Comparison of ENCODE assay signal across 33 cellular contexts in genomic region chr20:39328347-39328746, GRCh38.
"Had no signal": no experiment of that assay in that cellular context is flagged by ENCODE, and none has a peak within 500 bp of the region (broad histone marks: within the 10 kb centered on the region; RNA-seq: fewer than 3 reads in every experiment).

No MANE protein-coding gene starts in this region.

- H3K27me3 ChIP-seq: adrenal gland, body of pancreas, esophagus muscularis mucosa, foreskin keratinocyte, gastrocnemius medialis, heart left ventricle had no signal

- H3K9me3 Mint-ChIP-seq: activated CD4-positive, alpha-beta memory T cell treated with anti-CD3 and anti-CD28 coated beads for 36 hours; activated CD4-positive, alpha-beta T cell treated with anti-CD3 and anti-CD28 coated beads, Interleukin-2, amount 10 ng/mL, durations not matched to agents 24 days and 14 days; activated naive CD4-positive, alpha-beta T cell treated with anti-CD3 and anti-CD28 coated beads for 36 hours; activated naive CD8-positive, alpha-beta T cell treated with anti-CD3 and anti-CD28 coated beads for 36 hours; activated naive CD8-positive, alpha-beta T cell treated with anti-CD3 and anti-CD28 coated beads, Interleukin-2, amount 50 U/mL, for 24 hours; activated T-helper 1 cell treated with anti-CD3 and anti-CD28 coated beads, Interleukin-12 subunit alpha, Interleukin-12 subunit beta, Interleukin-2, Interleukin-4 antibody, amounts not matched to agents 30 ng/mL and 10 ng/mL and 1 ng/mL, durations not matched to agents 14 hours and 24 hours and 36 hours; activated T-helper 2 cell treated with anti-CD3 and anti-CD28 coated beads, Interferon-gamma antibody, Interleukin-2, Interleukin-4, amounts not matched to agents 10 μg/mL and 5 μg/mL and 100 μg/mL, durations not matched to agents 14 hours and 24 hours and 36 hours; effector memory CD8-positive, alpha-beta T cell had no signal

- H3K4me3 Mint-ChIP-seq: activated CD4-positive, alpha-beta memory T cell treated with anti-CD3 and anti-CD28 coated beads for 36 hours; activated CD4-positive, alpha-beta T cell treated with anti-CD3 and anti-CD28 coated beads for 36 hours; activated CD4-positive, alpha-beta T cell treated with anti-CD3 and anti-CD28 coated beads, Interleukin-2, amount 10 ng/mL, durations not matched to agents 24 days and 14 days; activated CD8-positive, alpha-beta memory T cell treated with anti-CD3 and anti-CD28 coated beads, Interleukin-2, amount 10 ng/mL, durations not matched to agents 7 days and 5 days; activated CD8-positive, alpha-beta T cell treated with anti-CD3 and anti-CD28 coated beads, Interleukin-2, amount 10 ng/mL, durations not matched to agents 7 days and 5 days; activated naive CD4-positive, alpha-beta T cell treated with anti-CD3 and anti-CD28 coated beads for 36 hours; activated naive CD4-positive, alpha-beta T cell treated with anti-CD3 and anti-CD28 coated beads, Interleukin-2, amount 50 U/mL, for 24 hours; activated naive CD8-positive, alpha-beta T cell treated with anti-CD3 and anti-CD28 coated beads for 36 hours; activated naive CD8-positive, alpha-beta T cell treated with anti-CD3 and anti-CD28 coated beads, Interleukin-2, amount 50 U/mL, for 24 hours; activated T-helper 1 cell treated with anti-CD3 and anti-CD28 coated beads, Interleukin-12 subunit alpha, Interleukin-12 subunit beta, Interleukin-2, Interleukin-4 antibody, amounts not matched to agents 30 ng/mL and 10 ng/mL and 1 ng/mL, durations not matched to agents 14 hours and 24 hours and 36 hours; effector memory CD8-positive, alpha-beta T cell had no signal

- H3K36me3 Mint-ChIP-seq: activated CD4-positive, alpha-beta memory T cell treated with anti-CD3 and anti-CD28 coated beads for 36 hours; activated CD8-positive, alpha-beta memory T cell treated with anti-CD3 and anti-CD28 coated beads, Interleukin-2, amount 10 ng/mL, durations not matched to agents 7 days and 5 days; activated naive CD4-positive, alpha-beta T cell treated with anti-CD3 and anti-CD28 coated beads, Interleukin-2, amount 50 U/mL, for 24 hours; activated naive CD8-positive, alpha-beta T cell treated with anti-CD3 and anti-CD28 coated beads for 36 hours had no signal

- H3K27ac ChIP-seq: adrenal gland, body of pancreas, esophagus muscularis mucosa, foreskin keratinocyte, gastrocnemius medialis, heart left ventricle had no signal

- H3K27ac Mint-ChIP-seq: activated CD4-positive, alpha-beta memory T cell treated with anti-CD3 and anti-CD28 coated beads for 36 hours; activated CD4-positive, alpha-beta T cell treated with anti-CD3 and anti-CD28 coated beads for 36 hours; activated CD4-positive, alpha-beta T cell treated with anti-CD3 and anti-CD28 coated beads, Interleukin-2, amount 10 ng/mL, durations not matched to agents 24 days and 14 days; activated CD8-positive, alpha-beta memory T cell treated with anti-CD3 and anti-CD28 coated beads, Interleukin-2, amount 10 ng/mL, durations not matched to agents 7 days and 5 days; activated CD8-positive, alpha-beta T cell treated with anti-CD3 and anti-CD28 coated beads, Interleukin-2, amount 10 ng/mL, durations not matched to agents 7 days and 5 days; activated naive CD4-positive, alpha-beta T cell treated with anti-CD3 and anti-CD28 coated beads for 36 hours; activated naive CD4-positive, alpha-beta T cell treated with anti-CD3 and anti-CD28 coated beads, Interleukin-2, amount 50 U/mL, for 24 hours; activated naive CD8-positive, alpha-beta T cell treated with anti-CD3 and anti-CD28 coated beads for 36 hours; activated naive CD8-positive, alpha-beta T cell treated with anti-CD3 and anti-CD28 coated beads, Interleukin-2, amount 50 U/mL, for 24 hours; activated T-helper 1 cell treated with anti-CD3 and anti-CD28 coated beads, Interleukin-12 subunit alpha, Interleukin-12 subunit beta, Interleukin-2, Interleukin-4 antibody, amounts not matched to agents 30 ng/mL and 10 ng/mL and 1 ng/mL, durations not matched to agents 14 hours and 24 hours and 36 hours; activated T-helper 2 cell treated with anti-CD3 and anti-CD28 coated beads, Interferon-gamma antibody, Interleukin-2, Interleukin-4, amounts not matched to agents 10 μg/mL and 5 μg/mL and 100 μg/mL, durations not matched to agents 14 hours and 24 hours and 36 hours; effector memory CD8-positive, alpha-beta T cell had no signal

- H3K4me1 Mint-ChIP-seq: activated CD4-positive, alpha-beta T cell treated with anti-CD3 and anti-CD28 coated beads for 36 hours; activated CD4-positive, alpha-beta T cell treated with anti-CD3 and anti-CD28 coated beads, Interleukin-2, amount 10 ng/mL, durations not matched to agents 24 days and 14 days; activated CD8-positive, alpha-beta memory T cell treated with anti-CD3 and anti-CD28 coated beads, Interleukin-2, amount 10 ng/mL, durations not matched to agents 7 days and 5 days; activated naive CD4-positive, alpha-beta T cell treated with anti-CD3 and anti-CD28 coated beads, Interleukin-2, amount 50 U/mL, for 24 hours; activated naive CD8-positive, alpha-beta T cell treated with anti-CD3 and anti-CD28 coated beads for 36 hours; activated naive CD8-positive, alpha-beta T cell treated with anti-CD3 and anti-CD28 coated beads, Interleukin-2, amount 50 U/mL, for 24 hours had no signal

- H3K4me1 ChIP-seq: adrenal gland, body of pancreas, esophagus muscularis mucosa, foreskin keratinocyte, gastrocnemius medialis, heart left ventricle had no signal

- ATAC-seq: activated CD4-positive, alpha-beta T cell treated with anti-CD3 and anti-CD28 coated beads for 36 hours; activated CD8-positive, alpha-beta memory T cell treated with anti-CD3 and anti-CD28 coated beads, Interleukin-2, amount 10 ng/mL, durations not matched to agents 7 days and 5 days; activated CD8-positive, alpha-beta T cell treated with anti-CD3 and anti-CD28 coated beads, Interleukin-2, amount 10 ng/mL, durations not matched to agents 7 days and 5 days; activated naive CD8-positive, alpha-beta T cell treated with anti-CD3 and anti-CD28 coated beads, Interleukin-2, amount 50 U/mL, for 24 hours; body of pancreas; effector memory CD8-positive, alpha-beta T cell; foreskin keratinocyte; gastrocnemius medialis; heart left ventricle had no signal

- H3K36me3 ChIP-seq: adrenal gland, esophagus muscularis mucosa, gastrocnemius medialis, heart left ventricle had no signal

- DNase-seq: activated CD4-positive, alpha-beta memory T cell treated with anti-CD3 and anti-CD28 coated beads for 36 hours; activated CD4-positive, alpha-beta T cell treated with anti-CD3 and anti-CD28 coated beads for 36 hours; activated CD4-positive, alpha-beta T cell treated with anti-CD3 and anti-CD28 coated beads, Interleukin-2, amount 10 ng/mL, durations not matched to agents 24 days and 14 days; activated CD4-positive, CD25-positive, alpha-beta regulatory T cell; activated CD4-positive, CD25-positive, alpha-beta regulatory T cell treated with anti-CD3 and anti-CD28 coated beads, Interleukin-2, amount 50 U/mL, for 72 hours; activated CD8-positive, alpha-beta memory T cell treated with anti-CD3 and anti-CD28 coated beads, Interleukin-2, amount 10 ng/mL, durations not matched to agents 7 days and 5 days; activated CD8-positive, alpha-beta memory T cell treated with anti-CD3 and anti-CD28 coated beads, Interleukin-2, amount 50 U/mL, for 4 hours; activated CD8-positive, alpha-beta T cell treated with anti-CD3 and anti-CD28 coated beads, Interleukin-2, amount 10 ng/mL, durations not matched to agents 7 days and 5 days; activated effector memory CD4-positive, alpha-beta T cell treated with anti-CD3 and anti-CD28 coated beads, Interleukin-2, amount 50 U/mL, for 16 hours; activated naive CD4-positive, alpha-beta T cell treated with anti-CD3 and anti-CD28 coated beads for 36 hours; activated naive CD8-positive, alpha-beta T cell treated with anti-CD3 and anti-CD28 coated beads for 36 hours; activated naive CD8-positive, alpha-beta T cell treated with anti-CD3 and anti-CD28 coated beads, Interleukin-2, amount 50 U/mL, for 24 hours; activated T-cell treated with anti-CD3 and anti-CD28 coated beads, Interleukin-2, amount 50 U/mL, for 1 hour; activated T-cell treated with anti-CD3 and anti-CD28 coated beads, Interleukin-2, amount 50 U/mL, for 48 hours; adrenal gland; amygdala; aorta; body of pancreas; caudate nucleus; cortex of kidney; dermis blood vessel endothelial cell; effector CD4-positive, alpha-beta T cell; effector memory CD8-positive, alpha-beta T cell; erythroblast; gastrocnemius medialis; glutamatergic neuron; heart left ventricle; T-helper 2 cell had no signal

- H3K9me3 ChIP-seq: adrenal gland, body of pancreas, esophagus muscularis mucosa, gastrocnemius medialis, heart left ventricle had no signal

- H3K4me3 ChIP-seq: adrenal gland, body of pancreas, esophagus muscularis mucosa, gastrocnemius medialis, heart left ventricle had no signal

- H3K27me3 Mint-ChIP-seq: activated CD4-positive, alpha-beta memory T cell treated with anti-CD3 and anti-CD28 coated beads for 36 hours; activated naive CD8-positive, alpha-beta T cell treated with anti-CD3 and anti-CD28 coated beads for 36 hours; effector memory CD8-positive, alpha-beta T cell had no signal
